8 cellular contexts compared by ENCODE assay signal in the genomic region with DNA sequence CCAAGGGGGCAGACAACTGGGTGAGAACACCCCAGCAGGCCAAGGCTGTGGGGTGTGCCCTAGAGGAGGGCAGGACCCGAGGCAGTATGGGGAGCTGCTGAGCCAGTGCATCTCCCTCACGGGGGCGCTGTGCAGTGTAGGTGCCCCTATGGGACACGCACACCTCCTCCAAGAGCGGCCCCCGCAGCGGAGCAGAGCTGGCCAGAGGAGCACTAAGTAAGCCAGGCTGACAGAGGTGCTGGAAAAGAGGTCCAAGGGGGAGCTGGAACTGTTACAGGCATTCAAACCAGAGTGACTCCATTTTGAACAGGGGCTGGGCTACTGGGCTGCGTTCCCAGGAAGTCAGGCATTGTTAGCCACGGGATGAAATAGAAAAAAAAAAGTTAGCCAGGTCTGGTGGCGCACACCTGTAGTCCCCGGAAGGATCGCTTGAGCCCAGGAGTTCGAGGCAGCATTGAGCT. TPM values are rescaled to one million over a fixed set of nuclear protein-coding genes. Genes with fewer than 3 reads are reported as not detected.
DNase-seq lines count a peak whose midpoint lies in the region; TF ChIP-seq lines count a peak whose summit lies in the region.

No MANE protein-coding gene starts in this region.

- peaks cover 3 to 4% of the 10 kb centered on the region in 2 donors for H3K4me1 ChIP-seq in mucosa of rectum (ENCODE audit: control insufficient read depth in 2 of 2, insufficient read depth in 2 of 2, low read length in 2 of 2)

- CTCF ChIA-PET in activated CD4-positive, alpha-beta T cell treated with anti-CD3 and anti-CD28 coated beads, Interleukin-2, amount 10 ng/mL, durations not matched to agents 7 days and 5 days (lab: Charles Lee), result interaction anchor here (0.6 to 3.4 kb wide), 43 partner anchors 9 to 590 kb away, joined by 3 to 22 read pairs (median 4); a partner anchor contains a TSS

- H3K9me3 Mint-ChIP-seq in activated CD4-positive, alpha-beta T cell treated with anti-CD3 and anti-CD28 coated beads, Interleukin-2, amount 10 ng/mL, durations not matched to agents 7 days and 5 days, result no peaks in the 10 kb centered on the region

- peak overlapping the region; percentile 56 to 66 for H3K9ac ChIP-seq in mucosa of rectum (ENCODE audit: low read depth in 1 of 2, low read length in 2 of 2)

- intact Hi-C loops in dorsolateral prefrontal cortex (cut with DNase I), result loop anchor here (5.0 to 10.0 kb wide), 3 partner anchors 120 to 433 kb away; no protein-coding TSS in a partner anchor

- H3K27me3 ChIP-seq in dorsolateral prefrontal cortex, result no peaks in the 10 kb centered on the region
- H3K27me3 ChIP-seq in mucosa of rectum (ENCODE audit: control insufficient read depth in 2 of 2, insufficient read depth in 2 of 2, low read length in 2 of 2), result peaks cover 0 to under 1% of the 10 kb centered on the region in 2 donors

- H3K27ac ChIP-seq in dorsolateral prefrontal cortex (peak overlapping the region in 10 of 59 donors; percentile 3 to 65 (median 36)), mucosa of rectum (ENCODE audit: low read depth in 2 of 2, low read length in 2 of 2) (peak overlapping the region in 1 of 2 donors; percentile 23)

- H3K27me3 Mint-ChIP-seq in activated CD4-positive, alpha-beta T cell treated with anti-CD3 and anti-CD28 coated beads, Interleukin-2, amount 10 ng/mL, durations not matched to agents 7 days and 5 days, result peaks cover 7% of the 10 kb centered on the region

- H3K4me3 Mint-ChIP-seq in activated CD4-positive, alpha-beta T cell treated with anti-CD3 and anti-CD28 coated beads, Interleukin-2, amount 10 ng/mL, durations not matched to agents 7 days and 5 days, result peak overlapping the region; percentile 69

- H3K4me1 Mint-ChIP-seq in activated CD4-positive, alpha-beta T cell treated with anti-CD3 and anti-CD28 coated beads, Interleukin-2, amount 10 ng/mL, durations not matched to agents 7 days and 5 days, result peaks cover 9% of the 10 kb centered on the region

- TF ChIP-seq CTCF in LNCaP clone FGC (IDR thresholded peaks at IDR 0.05; ENCODE audit: control insufficient read depth, extremely low read depth, insufficient read depth) (peak; percentile 23; the same call in 1 of the 2 replicates), dorsolateral prefrontal cortex (IDR thresholded peaks at IDR 0.05 in 54 of 56, conservative IDR thresholded peaks at IDR 0.05 in 2 of 56; ENCODE audit: low read depth in 1 of 56, partially characterized antibody in 56 of 56) (peak in 14 of 56 donors; percentile 8 to 48 (median 21))

- H3K36me3 Mint-ChIP-seq in activated CD4-positive, alpha-beta T cell treated with anti-CD3 and anti-CD28 coated beads, Interleukin-2, amount 10 ng/mL, durations not matched to agents 7 days and 5 days (ENCODE audit: low read depth), result no peaks in the 10 kb centered on the region

- peak overlapping the region; percentile 85 for H3K27ac Mint-ChIP-seq in activated CD4-positive, alpha-beta T cell treated with anti-CD3 and anti-CD28 coated beads, Interleukin-2, amount 10 ng/mL, durations not matched to agents 7 days and 5 days

- DNase-seq in NCI-H1105 treated with DMSO at 0.1 percent for 48 hours (lab: John Stamatoyannopoulos, UW) (peak; percentile 22), NCI-H1105 (lab: John Stamatoyannopoulos, UW) (no peak), LNCaP clone FGC (ENCODE audit: low read depth) (no peak), dorsolateral prefrontal cortex (peak in 6 of 10 donors; percentile 35 to 70 (median 43)), NCI-H187 treated with DMSO at 0.1 percent for 48 hours (lab: John Stamatoyannopoulos, UW) (no peak)
- peak; percentile 63 for DNase-seq in activated CD4-positive, alpha-beta T cell treated with anti-CD3 and anti-CD28 coated beads, Interleukin-2, amount 10 ng/mL, durations not matched to agents 7 days and 5 days
- DNase-seq in stimulated activated CD8-positive, alpha-beta memory T cell treated with anti-CD3 and anti-CD28 coated beads, Interleukin-4, amount 100 ng/mL, for 24 hours (ENCODE audit: low read depth), result peak; percentile 66

- POLR2A ChIA-PET in activated CD4-positive, alpha-beta T cell treated with anti-CD3 and anti-CD28 coated beads, Interleukin-2, amount 10 ng/mL, durations not matched to agents 7 days and 5 days (lab: Charles Lee), result interaction anchor here (0.6 to 1.2 kb wide), 2 partner anchors 173 to 201 kb away, joined by 5 to 6 read pairs; a partner anchor contains a TSS

- no peaks in the 10 kb centered on the region for H3K36me3 ChIP-seq in mucosa of rectum (ENCODE audit: control insufficient read depth in 2 of 2, insufficient read depth in 2 of 2, low read length in 2 of 2)

- H3K9me3 ChIP-seq in mucosa of rectum (ENCODE audit: control insufficient read depth in 2 of 2, low read length in 2 of 2), result no peaks in the 10 kb centered on the region

- H3K4me3 ChIP-seq in LNCaP clone FGC (ENCODE audit: low read depth, low read length) (peak overlapping the region; percentile 42), dorsolateral prefrontal cortex (peak overlapping the region; percentile 2 to 76 (median 53)), mucosa of rectum (ENCODE audit: low read length in 2 of 2) (peak overlapping the region; percentile 62 to 69)

RNA-seq across cellular contexts. Expression of a gene that starts 41.8 kb away (rescaled TPM):
- 1 to 10 TPM; 2.4 to 3.4 TPM for total RNA-seq in activated CD4-positive, alpha-beta T cell treated with anti-CD3 and anti-CD28 coated beads, Interleukin-2, amount 10 ng/mL, durations not matched to agents 7 days and 5 days
- total RNA-seq in dorsolateral prefrontal cortex, result 10 to 100 TPM in 116 of 120 experiments, 1 to 10 TPM in 4; 8.8 to 40.3 (median 19.7) TPM

RNA-seq across cellular contexts. Expression of a gene that starts 42.1 kb away (rescaled TPM):
- 10 to 100 TPM; 15.6 to 18.8 TPM for total RNA-seq in activated CD4-positive, alpha-beta T cell treated with anti-CD3 and anti-CD28 coated beads, Interleukin-2, amount 10 ng/mL, durations not matched to agents 7 days and 5 days
- 10 to 100 TPM; 12.8 to 46.5 (median 22.4) TPM for total RNA-seq in dorsolateral prefrontal cortex

Comparison
In these comparisons a context has a peak if more than half of its experiments do, and no peak if none do; other contexts are left out.
1. DNase-seq: peak in NCI-H1105 treated with DMSO at 0.1 percent for 48 hours (single experiment), activated CD4-positive, alpha-beta T cell treated with anti-CD3 and anti-CD28 coated beads, Interleukin-2, amount 10 ng/mL, durations not matched to agents 7 days and 5 days (single experiment), dorsolateral prefrontal cortex (6 of 10) and stimulated activated CD8-positive, alpha-beta memory T cell treated with anti-CD3 and anti-CD28 coated beads, Interleukin-4, amount 100 ng/mL, for 24 hours (single experiment); none in NCI-H1105 (single experiment), LNCaP clone FGC (single experiment) and NCI-H187 treated with DMSO at 0.1 percent for 48 hours (single experiment).
2. Peak in every context shown above with its lines, with median percentiles within 50 percentile points of each other: H3K4me3 ChIP-seq.